In the genomic region with DNA sequence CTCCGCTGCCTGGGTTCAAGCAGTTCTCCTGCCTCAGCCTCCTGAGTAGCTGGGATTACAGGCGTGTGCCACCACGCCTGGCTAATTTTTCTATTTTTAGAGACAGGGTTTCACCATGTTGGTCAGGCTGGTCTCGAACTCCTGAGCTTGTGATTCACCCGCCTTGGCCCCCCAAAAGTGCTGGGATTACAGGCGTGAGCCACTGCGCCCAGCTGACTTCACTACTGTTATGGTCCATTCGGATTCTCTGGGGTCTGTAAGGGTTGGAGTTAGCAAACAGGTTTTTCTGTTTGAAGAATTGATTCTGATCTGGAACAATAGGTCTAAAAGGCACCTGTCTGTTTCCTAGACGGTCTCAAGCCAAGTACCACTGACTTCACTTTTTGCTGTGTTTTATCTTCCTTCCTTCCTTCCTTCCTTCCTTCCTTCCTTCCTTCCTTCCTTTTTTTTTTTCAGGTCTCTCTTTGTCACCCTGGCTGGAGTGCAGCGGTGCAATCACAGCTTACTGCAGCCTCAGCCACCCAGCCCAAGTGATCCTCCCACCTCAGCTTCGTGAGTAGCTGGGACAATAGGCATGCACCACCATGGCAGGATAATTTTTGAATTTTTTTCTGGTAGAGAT, we compare ENCODE assay signal across 1 cellular context.
TF ChIP-seq lines count a peak whose summit lies in the region.

No MANE protein-coding gene starts in this region.

TF ChIP-seq in GM23338, 12 proteins besides CTCF, POLR2A, EP300 and RAD21 (continued from another document):
- TF ChIP-seq EZH2 (IDR thresholded peaks at IDR 0.05; ENCODE audit: low read depth, unreplicated experiment) (no peak), NANOG (IDR thresholded peaks at IDR 0.05; ENCODE audit: borderline replicate concordance) (no peak), ZNF114 (CRISPR knock-in tag; IDR thresholded peaks at IDR 0.05) (no peak), POLR2AphosphoS5 (IDR thresholded peaks at IDR 0.05; ENCODE audit: low read depth) (no peak), EZH2phosphoT487 (IDR thresholded peaks at IDR 0.05; ENCODE audit: unreplicated experiment) (no peak)
